ENCODE assay signal across 20 cellular contexts in genomic region chr16:672371-672770, GRCh38.
"Had no signal": no experiment of that assay in that cellular context is flagged by ENCODE, and none has a peak within 500 bp of the region (broad histone marks: within the 10 kb centered on the region; RNA-seq: fewer than 3 reads in every experiment).

No MANE protein-coding gene starts in this region.

- DNase-seq: KBM-7, MM.1S, NCI-H1092 treated with DMSO at 0.1 percent for 48 hours, NCI-H1436, NCI-H187, NCI-H2029, NCI-H2081 treated with DMSO at 0.1 percent for 48 hours, NCI-H2171, NCI-H226, NCI-H446, NCI-H510A, NCI-H524 treated with DMSO at 0.1 percent for 48 hours, NCI-H69, NCI-H774, RPMI8226, SHP77, SK-N-SH, SW 1271, T-cell had no signal

- H3K27ac Mint-ChIP-seq: T-cell had no signal

- H3K9ac ChIP-seq: SK-N-SH had no signal

- FAIRE-seq: RCC 7860 had no signal

- H3K9me3 ChIP-seq: SK-N-SH had no signal

- H3K9me3 Mint-ChIP-seq: T-cell had no signal

- H3K4me2 ChIP-seq: SK-N-SH had no signal

- ATAC-seq: T-cell had no signal
